Comparison of ENCODE assay signal across 21 cellular contexts in genomic region chr6:159149641-159150040, GRCh38. TPM values are rescaled to one million over a fixed set of nuclear protein-coding genes. Genes with fewer than 3 reads are reported as not detected.
"Had no signal": no experiment of that assay in that cellular context is flagged by ENCODE, and none has a peak within 500 bp of the region (broad histone marks: within the 10 kb centered on the region; RNA-seq: fewer than 3 reads in every experiment).

No MANE protein-coding gene starts in this region.

- H3K27me3 Mint-ChIP-seq: activated naive CD8-positive, alpha-beta T cell had no signal

- H3K27ac ChIP-seq: brain microvascular endothelial cell had no signal

- H3K36me3 ChIP-seq: brain microvascular endothelial cell had no signal

- H3K27ac Mint-ChIP-seq: activated CD4-positive, alpha-beta T cell treated with anti-CD3 and anti-CD28 coated beads, Interleukin-2, amount 10 ng/mL, durations not matched to agents 24 days and 14 days; activated naive CD8-positive, alpha-beta T cell; T-helper 1 cell treated with Interleukin-12 subunit alpha and Interleukin-12 subunit beta and Interleukin-4 antibody, amounts not matched to agents 30 μg/mL and 1 μg/mL, for 36 hours; WTC11 had no signal

- H3K9me3 Mint-ChIP-seq: activated CD4-positive, alpha-beta T cell treated with anti-CD3 and anti-CD28 coated beads, Interleukin-2, amount 10 ng/mL, durations not matched to agents 24 days and 14 days; activated T-cell treated with anti-CD3 and anti-CD28 coated beads, Interleukin-2, amount 50 U/mL, for 4 hours; T-helper 1 cell treated with Interleukin-12 subunit alpha and Interleukin-12 subunit beta and Interleukin-4 antibody, amounts not matched to agents 30 μg/mL and 1 μg/mL, for 36 hours had no signal

- H3K4me1 Mint-ChIP-seq: WTC11 had no signal

- H3K27me3 ChIP-seq: brain microvascular endothelial cell had no signal

- DNase-seq: activated CD4-positive, alpha-beta T cell treated with anti-CD3 and anti-CD28 coated beads, Interleukin-2, amount 10 ng/mL, durations not matched to agents 24 days and 14 days; activated CD4-positive, alpha-beta T cell treated with anti-CD3 and anti-CD28 coated beads, Interleukin-2, amount 50 U/mL, for 48 hours; activated CD4-positive, CD25-positive, alpha-beta regulatory T cell treated with anti-CD3 and anti-CD28 coated beads, Interleukin-2, amount 50 U/mL, for 72 hours; activated CD8-positive, alpha-beta memory T cell treated with anti-CD3 and anti-CD28 coated beads for 24 hours; activated effector memory CD4-positive, alpha-beta T cell treated with anti-CD3 and anti-CD28 coated beads, Interleukin-2, amount 50 U/mL, for 16 hours; activated naive CD4-positive, alpha-beta T cell treated with Interleukin-2 at 50 U/mL for 16 hours; activated T-cell treated with anti-CD3 and anti-CD28 coated beads, Interleukin-2, amount 50 U/mL, for 4 hours; brain microvascular endothelial cell; Karpas-422; MM.1S; NCI-H1105; NCI-H1436; NCI-H1694 treated with DMSO at 0.1 percent for 48 hours; NCI-H2029 treated with DMSO at 0.1 percent for 48 hours; NCI-H510A treated with DMSO at 0.1 percent for 48 hours; NCI-H69; PC-3; SHP77 treated with DMSO at 0.1 percent for 48 hours had no signal

- ATAC-seq: activated T-cell treated with anti-CD3 and anti-CD28 coated beads, Interleukin-2, amount 50 U/mL, for 4 hours; PC-3; WTC11 had no signal

- H3K4me3 Mint-ChIP-seq: activated CD4-positive, alpha-beta T cell treated with anti-CD3 and anti-CD28 coated beads, Interleukin-2, amount 10 ng/mL, durations not matched to agents 24 days and 14 days; activated naive CD8-positive, alpha-beta T cell; activated T-cell treated with anti-CD3 and anti-CD28 coated beads, Interleukin-2, amount 50 U/mL, for 4 hours; T-helper 1 cell treated with Interleukin-12 subunit alpha and Interleukin-12 subunit beta and Interleukin-4 antibody, amounts not matched to agents 30 μg/mL and 1 μg/mL, for 36 hours; WTC11 had no signal

- H3K36me3 Mint-ChIP-seq: activated naive CD8-positive, alpha-beta T cell; WTC11 had no signal

RNA-seq across cellular contexts. Expression of gene FNDC1, which starts 19.6 kb away (rescaled TPM):
- total RNA-seq: activated CD4-positive, alpha-beta T cell treated with anti-CD3 and anti-CD28 coated beads, Interleukin-2, amount 10 ng/mL, durations not matched to agents 24 days and 14 days; PC-3 had no signal
